Comparison of ENCODE assay signal across 9 cellular contexts in the genomic region with DNA sequence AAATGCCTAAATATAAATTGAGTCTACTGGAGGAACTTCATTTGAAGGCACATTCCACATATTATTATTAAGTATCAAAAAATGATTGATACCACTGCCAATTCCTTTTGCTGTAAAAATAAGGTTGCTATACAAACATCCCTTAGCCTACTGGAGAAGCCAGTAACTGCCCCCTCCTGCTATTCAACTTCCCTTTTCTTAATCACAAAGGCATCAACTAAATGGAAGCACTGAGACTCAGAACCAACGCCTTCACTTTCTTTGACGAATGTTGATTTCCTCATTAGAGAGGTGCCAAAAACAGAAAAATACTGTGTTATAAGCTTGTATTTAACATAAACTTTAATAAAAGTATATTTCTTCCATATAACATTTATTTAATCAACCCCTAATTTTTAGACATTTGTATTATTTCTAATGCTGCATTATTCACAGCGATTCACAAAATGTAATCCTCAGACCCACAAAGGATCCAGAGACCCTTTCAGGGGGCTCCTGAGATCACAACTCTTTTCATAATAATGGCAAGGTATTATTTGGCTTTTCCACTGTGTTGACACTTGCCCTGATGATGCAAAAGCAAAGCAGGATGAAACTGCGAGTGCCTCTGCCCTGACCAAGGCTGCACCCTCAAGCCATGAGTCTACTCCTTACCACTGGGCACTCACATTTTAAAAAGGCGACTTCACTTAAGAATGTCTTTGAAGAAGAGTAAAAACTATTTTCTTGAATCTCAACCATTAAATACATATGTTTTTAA. TPM values are rescaled to one million over a fixed set of nuclear protein-coding genes. Genes with fewer than 3 reads are reported as not detected.
DNase-seq lines count a peak whose midpoint lies in the region; ATAC-seq and TF ChIP-seq lines count a peak whose summit lies in the region.
"Had no signal": no experiment of that assay in that cellular context is flagged by ENCODE, and none has a peak within 500 bp of the region (broad histone marks: within the 10 kb centered on the region; RNA-seq: fewer than 3 reads in every experiment).

No MANE protein-coding gene starts in this region.

- no peak overlapping the region for H3K4me2 ChIP-seq in H9 (ENCODE audit: insufficient read depth, insufficient read length, low read length)

- no peak overlapping the region for H3K4ac ChIP-seq in H9 (ENCODE audit: low read depth, low read length)

- H3K4me3 Mint-ChIP-seq in H9 = peak overlapping the region; percentile 7 to 56; a peak in 3 of 5 replicates
- peak overlapping the region; percentile 80 for H3K4me3 Mint-ChIP-seq in T-helper 2 cell treated with Interferon-gamma antibody and Interleukin-4, amounts not matched to agents 5 μg/mL and 100 μg/mL, for 36 hours

- H4K20me1 ChIP-seq in H9 (ENCODE audit: control insufficient read depth, insufficient read depth, insufficient read length) = no peaks in the 10 kb centered on the region

- intact Hi-C loops in posterior cingulate gyrus (cut with DNase I) = no loop called here

- TF ChIP-seq CTCF in H9 (conservative IDR thresholded peaks at IDR 0.05) (no peak), GM13977 (IDR thresholded peaks at IDR 0.05; ENCODE audit: extremely low read depth, insufficient read depth, missing control alignments) (no peak)

- H4K91ac ChIP-seq in H9 (ENCODE audit: insufficient read length, low read depth, low read length) = no peak overlapping the region

- H2BK15ac ChIP-seq in H9 (ENCODE audit: low read depth, low read length) = no peak overlapping the region

- in situ Hi-C loops in GM13977 (cut with MboI; ENCODE audit: low pct_unique_long_range_greater_than_20kb, low sequenced_read_pairs, unreplicated experiment) = no loop called here

- H3T11ph ChIP-seq in H9 (ENCODE audit: low read length) = no peak overlapping the region

- H3K79me2 ChIP-seq in H9 (ENCODE audit: insufficient read depth, low read length) = no peaks in the 10 kb centered on the region

- peaks cover 33 to 36% of the 10 kb centered on the region in 2 experiments for H3K4me1 Mint-ChIP-seq in H9
- H3K4me1 Mint-ChIP-seq in T-helper 2 cell treated with Interferon-gamma antibody and Interleukin-4, amounts not matched to agents 5 μg/mL and 100 μg/mL, for 36 hours (ENCODE audit: low read depth) = peaks cover 66% of the 10 kb centered on the region

- no peak overlapping the region for H3K23ac ChIP-seq in H9 (ENCODE audit: insufficient read length, low read depth, low read length)

- H3K56ac ChIP-seq in H9 (ENCODE audit: insufficient read length, low read depth, low read length) = no peak overlapping the region

- H2BK12ac ChIP-seq in H9 (ENCODE audit: insufficient read length, low read depth, low read length) = no peak overlapping the region

- no peaks in the 10 kb centered on the region for H3K27me3 ChIP-seq in H9 (ENCODE audit: insufficient read depth, low read length)

- H3K27ac ChIP-seq in H9 (ENCODE audit: insufficient read length, low read depth, low read length) = no peak overlapping the region
- H3K27ac ChIP-seq: parathyroid adenoma had no signal

- peak; percentile 78 for DNase-seq in CD1c-positive myeloid dendritic cell (ENCODE audit: extremely low spot score)
- DNase-seq in H9 = no peak
- DNase-seq in T-helper 2 cell treated with Interferon-gamma antibody and Interleukin-4, amounts not matched to agents 5 μg/mL and 100 μg/mL, for 36 hours (ENCODE audit: low spot score) = no peak
- peak; percentile 21 for DNase-seq in iPS-NIHi7 (ENCODE audit: extremely low spot score)
- no peak for DNase-seq in H4 (ENCODE audit: low spot score)
- DNase-seq in GM13977 (ENCODE audit: low spot score) = no peak
- DNase-seq in posterior cingulate gyrus = no peak

- no peaks in the 10 kb centered on the region for H3K9me3 ChIP-seq in H9 (ENCODE audit: control insufficient read depth, low read depth, low read length)

- H3K27me3 Mint-ChIP-seq in H9 (ENCODE audit: low read depth) = no peaks in the 10 kb centered on the region
- no peaks in the 10 kb centered on the region for H3K27me3 Mint-ChIP-seq in T-helper 2 cell treated with Interferon-gamma antibody and Interleukin-4, amounts not matched to agents 5 μg/mL and 100 μg/mL, for 36 hours (ENCODE audit: low read depth)

- H3K79me1 ChIP-seq in H9 (ENCODE audit: insufficient read depth, low read depth, low read length, poor library complexity, severe bottlenecking) = no peaks in the 10 kb centered on the region

- no peak overlapping the region for H3K9ac ChIP-seq in H9 (ENCODE audit: extremely low read depth, insufficient read length, low read length)
- H3K9ac ChIP-seq: parathyroid adenoma had no signal

- H3K36me3 Mint-ChIP-seq in H9 (ENCODE audit: insufficient read depth in 1 of 3, low read depth in 3 of 3) = peaks cover 0 to 4% (median 0%) of the 10 kb centered on the region in 3 experiments; a peak in 1 of 7 replicates
- H3K36me3 Mint-ChIP-seq in T-helper 2 cell treated with Interferon-gamma antibody and Interleukin-4, amounts not matched to agents 5 μg/mL and 100 μg/mL, for 36 hours (ENCODE audit: low read depth) = peaks cover 41% of the 10 kb centered on the region

- H3K9me3 Mint-ChIP-seq in H9 = no peaks in the 10 kb centered on the region
- H3K9me3 Mint-ChIP-seq in T-helper 2 cell treated with Interferon-gamma antibody and Interleukin-4, amounts not matched to agents 5 μg/mL and 100 μg/mL, for 36 hours = no peaks in the 10 kb centered on the region

- H3K27ac Mint-ChIP-seq in H9 = peak overlapping the region in 1 of 3 experiments; percentile 90; a peak in 2 of 7 replicates
- peak overlapping the region; percentile 77 for H3K27ac Mint-ChIP-seq in T-helper 2 cell treated with Interferon-gamma antibody and Interleukin-4, amounts not matched to agents 5 μg/mL and 100 μg/mL, for 36 hours

- no CpG with 5 or more reads among the region's 5 CpGs for WGBS in H9 (ENCODE audit: extremely low coverage, insufficient read length, low lambda C conversion rate)

- no peak overlapping the region for H2BK120ac ChIP-seq in H9 (ENCODE audit: low read depth, low read length, poor library complexity, severe bottlenecking)

- H2AK5ac ChIP-seq in H9 (ENCODE audit: insufficient read length, low read length) = no peak overlapping the region

- no peak overlapping the region for H2BK20ac ChIP-seq in H9 (ENCODE audit: low read depth, low read length, poor library complexity, severe bottlenecking)

- no peak overlapping the region for H4K8ac ChIP-seq in H9 (replicated peaks; ENCODE audit: insufficient read length, low read depth, low read length)

- no peak overlapping the region for H3K18ac ChIP-seq in H9 (ENCODE audit: insufficient read length, low read depth, low read length)

- H2BK5ac ChIP-seq in H9 (ENCODE audit: insufficient read length, low read length) = no peak overlapping the region

- no peak overlapping the region for H3K14ac ChIP-seq in H9 (ENCODE audit: insufficient read depth, low read length)

- no peaks in the 10 kb centered on the region for H3K23me2 ChIP-seq in H9 (ENCODE audit: insufficient read length, low read depth, low read length, poor library complexity, severe bottlenecking)

- no peaks in the 10 kb centered on the region; the same call in 1 of the 2 replicates for H3K4me1 ChIP-seq in H9 (ENCODE audit: insufficient read depth, low read length)
- H3K4me1 ChIP-seq: parathyroid adenoma had no signal

- ATAC-seq in HG02588 (IDR thresholded peaks at IDR 0.05; ENCODE audit: unreplicated experiment) = no peak

- no peak overlapping the region for H2AFZ ChIP-seq in H9 (ENCODE audit: low read length)
- H2AFZ ChIP-seq: parathyroid adenoma had no signal

- H4K5ac ChIP-seq in H9 (ENCODE audit: insufficient read length, low read depth, low read length) = no peak overlapping the region

RNA-seq across cellular contexts. Expression of a gene that starts 11.6 kb away (rescaled TPM):
- 14.8 and 15.5 TPM in 2 replicates for total RNA-seq in H9 (2021)
- 17.3 and 18.1 TPM in 2 replicates for total RNA-seq in H4 (2014; rRNA removed; shearing (Covaris generic))

RNA-seq across cellular contexts. Expression of a gene that starts 53.8 kb away (rescaled TPM):
- 7.1 and 7.2 TPM in 2 replicates for total RNA-seq in H9 (2021)
- 3.1 and 5.2 TPM in 2 replicates for total RNA-seq in H4 (2014; rRNA removed; shearing (Covaris generic))

Comparison
In these comparisons a context has a peak if more than half of its experiments do, and no peak if none do; other contexts are left out.
1. DNase-seq: peak in CD1c-positive myeloid dendritic cell (single experiment) and iPS-NIHi7 (single experiment); none in H9 (single experiment), T-helper 2 cell treated with Interferon-gamma antibody and Interleukin-4, amounts not matched to agents 5 μg/mL and 100 μg/mL, for 36 hours (single experiment), H4 (single experiment), GM13977 (single experiment) and posterior cingulate gyrus (0 of 10).